Comparison of ENCODE assay signal across 8 cellular contexts in the genomic region with DNA sequence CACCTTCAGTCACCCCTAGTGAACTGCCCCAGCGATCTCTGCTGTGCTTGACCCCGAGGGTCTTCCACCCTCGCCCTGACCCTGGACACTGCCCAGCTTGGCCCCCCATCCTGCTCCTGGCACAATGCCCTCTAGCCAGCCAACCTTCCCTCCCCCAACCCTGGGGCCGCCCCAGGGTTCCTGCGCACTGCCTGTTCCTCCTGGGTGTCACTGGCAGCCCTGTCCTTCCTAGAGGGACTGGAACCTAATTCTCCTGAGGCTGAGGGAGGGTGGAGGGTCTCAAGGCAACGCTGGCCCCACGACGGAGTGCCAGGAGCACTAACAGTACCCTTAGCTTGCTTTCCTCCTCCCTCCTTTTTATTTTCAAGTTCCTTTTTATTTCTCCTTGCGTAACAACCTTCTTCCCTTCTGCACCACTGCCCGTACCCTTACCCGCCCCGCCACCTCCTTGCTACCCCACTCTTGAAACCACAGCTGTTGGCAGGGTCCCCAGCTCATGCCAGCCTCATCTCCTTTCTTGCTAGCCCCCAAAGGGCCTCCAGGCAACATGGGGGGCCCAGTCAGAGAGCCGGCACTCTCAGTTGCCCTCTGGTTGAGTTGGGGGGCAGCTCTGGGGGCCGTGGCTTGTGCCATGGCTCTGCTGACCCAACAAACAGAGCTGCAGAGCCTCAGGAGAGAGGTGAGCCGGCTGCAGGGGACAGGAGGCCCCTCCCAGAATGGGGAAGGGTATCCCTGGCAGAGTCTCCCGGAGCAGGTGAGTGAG. TPM values are rescaled to one million over a fixed set of nuclear protein-coding genes. Genes with fewer than 3 reads are reported as not detected.
DNase-seq lines count a peak whose midpoint lies in the region; ATAC-seq and TF ChIP-seq lines count a peak whose summit lies in the region.

A gene with protein sequence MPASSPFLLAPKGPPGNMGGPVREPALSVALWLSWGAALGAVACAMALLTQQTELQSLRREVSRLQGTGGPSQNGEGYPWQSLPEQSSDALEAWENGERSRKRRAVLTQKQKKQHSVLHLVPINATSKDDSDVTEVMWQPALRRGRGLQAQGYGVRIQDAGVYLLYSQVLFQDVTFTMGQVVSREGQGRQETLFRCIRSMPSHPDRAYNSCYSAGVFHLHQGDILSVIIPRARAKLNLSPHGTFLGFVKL (plus strand): TSS at position 207 of the 763 bp plus-strand sequence. CDS start 290 bp downstream, at position 497.

- peak within 1 kb of the TSS; percentile 32 for H3K27ac Mint-ChIP-seq in central memory CD8-positive, alpha-beta T cell (ENCODE audit: low read depth)

- peak within 1 kb of the TSS; percentile 86 for H3K4me3 Mint-ChIP-seq in central memory CD8-positive, alpha-beta T cell

- H3K9me3 ChIP-seq in mesodermal cell (ENCODE audit: control insufficient read depth, low read length) = no peaks in the 10 kb centered on the region

- H3K27me3 Mint-ChIP-seq in central memory CD8-positive, alpha-beta T cell = no peaks in the 10 kb centered on the region

- peaks cover 10% of the 10 kb centered on the region for H3K36me3 ChIP-seq in mesodermal cell (ENCODE audit: control insufficient read depth, insufficient read depth, low read length)

- TF ChIP-seq EP300 in Ishikawa (IDR thresholded peaks at IDR 0.05; ENCODE audit: borderline replicate concordance) = no peak

- peaks cover 22% of the 10 kb centered on the region for H3K4me1 ChIP-seq in mesodermal cell (ENCODE audit: control insufficient read depth, insufficient read depth, low read length, poor library complexity, severe bottlenecking)

- no peaks in the 10 kb centered on the region for H3K9me3 Mint-ChIP-seq in central memory CD8-positive, alpha-beta T cell

- no peak within 1 kb of the TSS for H3K4me3 ChIP-seq in mesodermal cell (ENCODE audit: extremely low read depth, insufficient read depth, low read length, poor library complexity, severe bottlenecking)

- ATAC-seq in central memory CD8-positive, alpha-beta T cell (replicated peaks; ENCODE audit: extremely low read depth, poor library complexity, severe bottlenecking) = no peak
- no peak for ATAC-seq in GM21576 (IDR thresholded peaks at IDR 0.05; ENCODE audit: unreplicated experiment)
- no peak for ATAC-seq in GM18502 (IDR thresholded peaks at IDR 0.05; ENCODE audit: poor library complexity, unreplicated experiment)

- TF ChIP-seq RAD21 in Ishikawa (IDR thresholded peaks at IDR 0.05; ENCODE audit: low read depth) = no peak

- H3K36me3 Mint-ChIP-seq in central memory CD8-positive, alpha-beta T cell (ENCODE audit: insufficient read depth) = peaks cover 22% of the 10 kb centered on the region

- 90 to 92% methylated on average over 6 to 14 of the region's 16 CpGs for WGBS in mesodermal cell (ENCODE audit: insufficient coverage in 2 of 2), 2 experiments

- TF ChIP-seq CTCF in 22Rv1 (IDR thresholded peaks at IDR 0.05) = no peak

- H3K27ac ChIP-seq in 22Rv1 = peak within 1 kb of the TSS; percentile 93
- peak within 1 kb of the TSS; percentile 29 for H3K27ac ChIP-seq in mesodermal cell (ENCODE audit: low read depth, low read length, severe bottlenecking)

- H3K4me1 Mint-ChIP-seq in central memory CD8-positive, alpha-beta T cell = peaks cover 41% of the 10 kb centered on the region

- no peak for DNase-seq in central memory CD8-positive, alpha-beta T cell (ENCODE audit: low spot score in 2 of 2)
- no peak for DNase-seq in NCI-H1930 (lab: John Stamatoyannopoulos, UW)
- no peak for DNase-seq in stimulated activated naive CD4-positive, alpha-beta T cell (lab: John Stamatoyannopoulos, UW)

TF ChIP-seq in Ishikawa, 13 proteins besides CTCF, POLR2A, EP300 and RAD21:
- TF ChIP-seq NFIC (IDR thresholded peaks at IDR 0.05) (peak; percentile 87), ZBTB7A (IDR thresholded peaks at IDR 0.05; ENCODE audit: low read depth) (peak; percentile 92; the same call in 1 of the 2 replicates), TCF12 (IDR thresholded peaks at IDR 0.05; ENCODE audit: low read depth) (0 out of 2 replicates have a peak, but pooled peaks have one; percentile 6)
- TF ChIP-seq, protein P1, sequence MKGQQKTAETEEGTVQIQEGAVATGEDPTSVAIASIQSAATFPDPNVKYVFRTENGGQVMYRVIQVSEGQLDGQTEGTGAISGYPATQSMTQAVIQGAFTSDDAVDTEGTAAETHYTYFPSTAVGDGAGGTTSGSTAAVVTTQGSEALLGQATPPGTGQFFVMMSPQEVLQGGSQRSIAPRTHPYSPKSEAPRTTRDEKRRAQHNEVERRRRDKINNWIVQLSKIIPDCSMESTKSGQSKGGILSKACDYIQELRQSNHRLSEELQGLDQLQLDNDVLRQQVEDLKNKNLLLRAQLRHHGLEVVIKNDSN (IDR thresholded peaks at IDR 0.05) = no peak

RNA-seq across cellular contexts. Expression of the gene that starts here (rescaled TPM):
- 1.5 TPM for polyA plus RNA-seq in mesodermal cell (2013, experiment 1 of 2)
- polyA plus RNA-seq in mesodermal cell (2013, experiment 2 of 2) = 0.91 TPM
